ENCODE assay signal across 16 cellular contexts in genomic region chr20:37305839-37306238, GRCh38. TPM values are rescaled to one million over a fixed set of nuclear protein-coding genes. Genes with fewer than 3 reads are reported as not detected.
A peak's percentile ranks its signal among the peaks of the same experiment; 100 is the strongest.
DNase-seq lines count a peak whose midpoint lies in the region; ATAC-seq and TF ChIP-seq lines count a peak whose summit lies in the region.
"Had no signal": no experiment of that assay in that cellular context is flagged by ENCODE, and none has a peak within 500 bp of the region (broad histone marks: within the 10 kb centered on the region; RNA-seq: fewer than 3 reads in every experiment).

No MANE protein-coding gene starts in this region.

- no peak overlapping the region for H3K4me3 Mint-ChIP-seq in H9
- H3K4me3 Mint-ChIP-seq in activated T-helper 17 cell treated with anti-CD3 and anti-CD28 coated beads, Interleukin-2, amount 50 U/mL, for 72 hours = no peak overlapping the region
- H3K4me3 Mint-ChIP-seq in neural crest cell = no peak overlapping the region

- H3K18ac ChIP-seq in H9 (ENCODE audit: insufficient read length, low read depth, low read length) = no peak overlapping the region

- H3K9me3 Mint-ChIP-seq in H9 = no peaks in the 10 kb centered on the region
- no peaks in the 10 kb centered on the region for H3K9me3 Mint-ChIP-seq in activated T-helper 17 cell treated with anti-CD3 and anti-CD28 coated beads, Interleukin-2, amount 50 U/mL, for 72 hours
- no peaks in the 10 kb centered on the region for H3K9me3 Mint-ChIP-seq in neural crest cell

- H3K14ac ChIP-seq in H9 (ENCODE audit: insufficient read depth, low read length) = no peak overlapping the region

- peaks cover 18 to 48% (median 37%) of the 10 kb centered on the region in 3 donors for H3K36me3 ChIP-seq in tibial artery

- no peak overlapping the region for H4K5ac ChIP-seq in H9 (ENCODE audit: insufficient read length, low read depth, low read length)

- no peaks in the 10 kb centered on the region; the same call in 1 of the 2 replicates for H3K79me2 ChIP-seq in H9 (ENCODE audit: insufficient read depth, low read length)

- H3K9me3 ChIP-seq in H9 (ENCODE audit: control insufficient read depth, low read depth, low read length) (no peaks in the 10 kb centered on the region), tibial artery (no peaks in the 10 kb centered on the region)
- H3K9me3 ChIP-seq: Caco-2 had no signal

- no peak overlapping the region for H2BK120ac ChIP-seq in H9 (ENCODE audit: low read depth, low read length, poor library complexity, severe bottlenecking)

- WGBS in H9 (ENCODE audit: extremely low coverage, insufficient read length, low lambda C conversion rate) = no CpG with 5 or more reads among the region's 3 CpGs

- peak overlapping the region in 2 of 3 experiments; percentile 44 to 77; a peak in 4 of 7 replicates for H3K27ac Mint-ChIP-seq in H9
- peak overlapping the region; percentile 47 for H3K27ac Mint-ChIP-seq in activated T-helper 17 cell treated with anti-CD3 and anti-CD28 coated beads, Interleukin-2, amount 50 U/mL, for 72 hours
- peak overlapping the region; percentile 10 for H3K27ac Mint-ChIP-seq in neural crest cell (ENCODE audit: unreplicated experiment)

- H3K9ac ChIP-seq in H9 (ENCODE audit: extremely low read depth, insufficient read length, low read length) = no peak overlapping the region

- H3K4me1 ChIP-seq in H9 (ENCODE audit: insufficient read depth, low read length) = no peaks in the 10 kb centered on the region
- H3K4me1 ChIP-seq in tibial artery = peaks cover 0 to 59% (median 45%) of the 10 kb centered on the region in 4 donors

- H3K27me3 Mint-ChIP-seq in H9 (ENCODE audit: low read depth) (no peaks in the 10 kb centered on the region), neural crest cell (ENCODE audit: low read depth) (no peaks in the 10 kb centered on the region)
- no peaks in the 10 kb centered on the region for H3K27me3 Mint-ChIP-seq in activated T-helper 17 cell treated with anti-CD3 and anti-CD28 coated beads, Interleukin-2, amount 50 U/mL, for 72 hours

- no peak overlapping the region for H3K27ac ChIP-seq in H9 (ENCODE audit: insufficient read length, low read depth, low read length)
- H3K27ac ChIP-seq in tibial artery = peak overlapping the region; percentile 66 to 69
- H3K27ac ChIP-seq: HL-60 had no signal

- no peak overlapping the region for H2BK5ac ChIP-seq in H9 (ENCODE audit: insufficient read length, low read length)

- intact Hi-C loops in tibial artery (cut with DNase I; ENCODE audit: low total_unique reads) = no loop called here

- H3K23me2 ChIP-seq in H9 (ENCODE audit: insufficient read length, low read depth, low read length, poor library complexity, severe bottlenecking) = no peaks in the 10 kb centered on the region

- H3K4ac ChIP-seq in H9 (ENCODE audit: low read depth, low read length) = no peak overlapping the region

- H3K4me1 Mint-ChIP-seq in H9 (peaks cover 15 to 20% of the 10 kb centered on the region in 2 experiments), neural crest cell (peaks cover 17% of the 10 kb centered on the region)
- H3K4me1 Mint-ChIP-seq in activated T-helper 17 cell treated with anti-CD3 and anti-CD28 coated beads, Interleukin-2, amount 50 U/mL, for 72 hours = peaks cover 16% of the 10 kb centered on the region

- H4K8ac ChIP-seq in H9 (replicated peaks; ENCODE audit: insufficient read length, low read depth, low read length) = no peak overlapping the region

- no peak overlapping the region for H3K4me2 ChIP-seq in H9 (ENCODE audit: insufficient read depth, insufficient read length, low read length)

- no peaks in the 10 kb centered on the region for H4K20me1 ChIP-seq in H9 (ENCODE audit: control insufficient read depth, insufficient read depth, insufficient read length)

- H3K79me1 ChIP-seq in H9 (ENCODE audit: insufficient read depth, low read depth, low read length, poor library complexity, severe bottlenecking) = no peaks in the 10 kb centered on the region

- no peak overlapping the region for H3K56ac ChIP-seq in H9 (ENCODE audit: insufficient read length, low read depth, low read length)

- H3T11ph ChIP-seq in H9 (ENCODE audit: low read length) = no peak overlapping the region

- H2BK15ac ChIP-seq in H9 (ENCODE audit: low read depth, low read length) = no peak overlapping the region

- H3K36me3 Mint-ChIP-seq in H9 (ENCODE audit: insufficient read depth in 1 of 3, low read depth in 3 of 3) (peaks cover 21 to 44% (median 34%) of the 10 kb centered on the region in 3 experiments), neural crest cell (ENCODE audit: low read depth) (peaks cover 16% of the 10 kb centered on the region)
- H3K36me3 Mint-ChIP-seq in activated T-helper 17 cell treated with anti-CD3 and anti-CD28 coated beads, Interleukin-2, amount 50 U/mL, for 72 hours (ENCODE audit: low read depth) = peaks cover 62% of the 10 kb centered on the region

- no peak overlapping the region for H3K4me3 ChIP-seq in tibial artery

- DNase-seq in H9 (no peak), neural crest cell (ENCODE audit: low read depth, low spot score) (no peak), tibial artery (no peak), foreskin melanocyte (no peak), DMS53 (lab: John Stamatoyannopoulos, UW) (no peak)
- no peak for DNase-seq in stimulated activated CD4-positive, alpha-beta T cell treated with anti-CD3 and anti-CD28 coated beads, Interleukin-1b, Interleukin-23, amount 100 ng/mL, for 48 hours
- DNase-seq: ACHN, AML-193, NCI-H345, NCI-H526, SHP77 treated with DMSO at 0.1 percent for 48 hours had no signal

- TF ChIP-seq CTCF in H9 (conservative IDR thresholded peaks at IDR 0.05) (no peak), neural crest cell (conservative IDR thresholded peaks at IDR 0.05) (no peak), tibial artery (IDR thresholded peaks at IDR 0.05) (no peak)

- H3K27me3 ChIP-seq in H9 (ENCODE audit: insufficient read depth, low read length) (no peaks in the 10 kb centered on the region), tibial artery (no peaks in the 10 kb centered on the region)

- ATAC-seq in activated T-helper 17 cell treated with anti-CD3 and anti-CD28 coated beads, Interleukin-2, amount 50 U/mL, for 72 hours (replicated peaks) = no peak

- H2AK5ac ChIP-seq in H9 (ENCODE audit: insufficient read length, low read length) = no peak overlapping the region

- no peak overlapping the region for H2AFZ ChIP-seq in H9 (ENCODE audit: low read length)

- no peak overlapping the region for H3K23ac ChIP-seq in H9 (ENCODE audit: insufficient read length, low read depth, low read length)

- no peak overlapping the region for H2BK12ac ChIP-seq in H9 (ENCODE audit: insufficient read length, low read depth, low read length)

- no peak overlapping the region for H2BK20ac ChIP-seq in H9 (ENCODE audit: low read depth, low read length, poor library complexity, severe bottlenecking)

- no peak overlapping the region for H4K91ac ChIP-seq in H9 (ENCODE audit: insufficient read length, low read depth, low read length)

RNA-seq across cellular contexts. Expression of gene MANBAL, which starts 16.4 kb away (rescaled TPM):
- total RNA-seq in H9 (2021) = 40.3 and 40.7 TPM in 2 replicates
- 10 to 100 TPM; 10.5 to 14.0 TPM for total RNA-seq in activated T-helper 17 cell treated with anti-CD3 and anti-CD28 coated beads, Interleukin-2, amount 50 U/mL, for 72 hours
- 44.8 and 50.8 TPM in 2 replicates for total RNA-seq in neural crest cell

RNA-seq across cellular contexts. Expression of gene SRC, which starts 40.1 kb away (rescaled TPM):
- 37.5 and 44.5 TPM in 2 replicates for total RNA-seq in H9 (2021)
- total RNA-seq in activated T-helper 17 cell treated with anti-CD3 and anti-CD28 coated beads, Interleukin-2, amount 50 U/mL, for 72 hours = 1 to 10 TPM; 5.1 to 6.4 TPM
- 58.6 and 60.4 TPM in 2 replicates for total RNA-seq in neural crest cell

RNA-seq across cellular contexts. Expression of gene GHRH, which starts 44.2 kb away (rescaled TPM):
- total RNA-seq in H9 (2021) = 0.68 TPM in 1 of 2 replicates, not detected in the other
- not detected for total RNA-seq in activated T-helper 17 cell treated with anti-CD3 and anti-CD28 coated beads, Interleukin-2, amount 50 U/mL, for 72 hours
- not detected in 2 replicates for total RNA-seq in neural crest cell
- total RNA-seq: Caco-2, H4, OCI-LY7 had no signal

Comparison
In these comparisons a context has a peak if more than half of its experiments do, and no peak if none do; other contexts are left out.
1. H3K27ac Mint-ChIP-seq: peak in every context shown above with its lines; median percentile 60 in H9; 47 in activated T-helper 17 cell treated with anti-CD3 and anti-CD28 coated beads, Interleukin-2, amount 50 U/mL, for 72 hours; 10 in neural crest cell.